Comparison of ENCODE assay signal across 7 cellular contexts in the genomic region with DNA sequence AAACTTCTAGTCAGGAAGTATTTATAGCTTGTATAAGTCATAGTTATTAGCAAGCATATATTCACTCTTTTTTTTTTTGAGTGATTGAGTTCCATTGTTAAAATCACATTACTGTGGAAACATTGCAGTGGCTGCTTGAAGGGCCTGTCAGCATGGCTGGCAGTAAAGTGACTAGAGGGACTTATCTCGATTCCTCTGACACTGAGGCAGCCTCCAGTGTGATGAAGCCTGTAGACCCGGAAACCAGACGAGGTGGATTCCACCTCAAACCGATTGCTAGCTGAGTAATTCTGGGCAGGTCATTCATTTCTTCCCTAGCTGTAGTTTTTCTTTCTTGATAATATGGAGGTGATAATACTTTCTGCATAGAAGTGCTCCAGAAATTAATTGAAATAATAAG.
"Had no signal": no experiment of that assay in that cellular context is flagged by ENCODE, and none has a peak within 500 bp of the region (broad histone marks: within the 10 kb centered on the region; RNA-seq: fewer than 3 reads in every experiment).

No MANE protein-coding gene starts in this region.

- DNase-seq: H9, HCEC 1CT, KG1 had no signal

- H3K4me3 ChIP-seq: GM23338 had no signal

- H3K27ac ChIP-seq: HL-60 had no signal

- H3K4me3 Mint-ChIP-seq: GM23338, H9 had no signal

- H3K27ac Mint-ChIP-seq: GM23338, H9, IgD-negative memory B cell had no signal

- ATAC-seq: GM23338, HepG2 had no signal

- H3K36me3 Mint-ChIP-seq: IgD-negative memory B cell had no signal

- H3K9me3 Mint-ChIP-seq: IgD-negative memory B cell had no signal
